ENCODE assay signal across 1 cellular context in genomic region chrX:104668550-104668949, GRCh38.
TF ChIP-seq lines count a peak whose summit lies in the region.

No MANE protein-coding gene starts in this region.

TF ChIP-seq in GM23338, 12 proteins besides CTCF, POLR2A, EP300 and RAD21 (continued from another document):
- no peak for TF ChIP-seq EZH2 (IDR thresholded peaks at IDR 0.05; ENCODE audit: low read depth, unreplicated experiment)
- no peak for TF ChIP-seq ETS1 (IDR thresholded peaks at IDR 0.05)
- TF ChIP-seq POLR2AphosphoS5 (IDR thresholded peaks at IDR 0.05; ENCODE audit: low read depth): no peak
